ENCODE assay signal across 1 cellular context in genomic region chr13:30486230-30487074, GRCh38.
TF ChIP-seq lines count a peak whose summit lies in the region.

No MANE protein-coding gene starts in this region.

TF ChIP-seq in H1, 55 proteins besides CTCF, POLR2A, EP300 and RAD21:
- no peak for TF ChIP-seq SUZ12 (IDR thresholded peaks at IDR 0.05; ENCODE audit: low read length)
- TF ChIP-seq SP1 (IDR thresholded peaks at IDR 0.05; ENCODE audit: low read depth, low read length): peak; percentile 69; the same call in 1 of the 2 replicates
- TF ChIP-seq MAFK (IDR thresholded peaks at IDR 0.05; ENCODE audit: low read depth, low read length): no peak
TF ChIP-seq in H1: peak in this region for 1.
